In genomic region chr4:8861576-8862279, GRCh38 we compare ENCODE assay signal across 1 cellular context.
TF ChIP-seq lines count a peak whose summit lies in the region.

No MANE protein-coding gene starts in this region.

TF ChIP-seq in IMR-90, 13 proteins besides CTCF, POLR2A, EP300 and RAD21 (continued from another document):
- TF ChIP-seq ELK1 (IDR thresholded peaks at IDR 0.05; ENCODE audit: borderline replicate concordance, low read depth, low read length), result no peak
- no peak for TF ChIP-seq NFE2L2 (IDR thresholded peaks at IDR 0.05; ENCODE audit: low read depth, low read length)
- TF ChIP-seq USF2 (IDR thresholded peaks at IDR 0.05; ENCODE audit: low read depth, low read length), result no peak
- no peak for TF ChIP-seq MXI1 (IDR thresholded peaks at IDR 0.05; ENCODE audit: borderline replicate concordance, low read depth, low read length)
- no peak for TF ChIP-seq RFX5 (IDR thresholded peaks at IDR 0.05; ENCODE audit: low read depth, low read length)
- no peak for TF ChIP-seq MAZ (IDR thresholded peaks at IDR 0.05; ENCODE audit: borderline replicate concordance, low read depth, low read length)
- TF ChIP-seq BHLHE40 (IDR thresholded peaks at IDR 0.05; ENCODE audit: low read depth, low read length), result no peak
- no peak for TF ChIP-seq CHD1 (IDR thresholded peaks at IDR 0.05; ENCODE audit: low read depth, low read length)
- TF ChIP-seq SMC3 (IDR thresholded peaks at IDR 0.05; ENCODE audit: low read depth, low read length), result no peak
- no peak for TF ChIP-seq CEBPB (IDR thresholded peaks at IDR 0.05; ENCODE audit: low read depth, low read length)
- TF ChIP-seq MAFK (IDR thresholded peaks at IDR 0.05; ENCODE audit: low read depth, low read length), result no peak
- TF ChIP-seq RCOR1 (IDR thresholded peaks at IDR 0.05; ENCODE audit: insufficient replicate concordance, low read length), result no peak
